In genomic region chr22:40469181-40469580, GRCh38 we compare ENCODE assay signal across 18 cellular contexts.
DNase-seq lines count a peak whose midpoint lies in the region; ATAC-seq and TF ChIP-seq lines count a peak whose summit lies in the region.
"Had no signal": no experiment of that assay in that cellular context is flagged by ENCODE, and none has a peak within 500 bp of the region (broad histone marks: within the 10 kb centered on the region; RNA-seq: fewer than 3 reads in every experiment).

No MANE protein-coding gene starts in this region.

- H3K4ac ChIP-seq in mesendoderm (ENCODE audit: low read depth, low read length) = no peak overlapping the region

- no peaks in the 10 kb centered on the region for H3K79me1 ChIP-seq in mesendoderm (ENCODE audit: low read length)

- H3K9ac ChIP-seq in mesendoderm (ENCODE audit: low read length) = no peak overlapping the region
- H3K9ac ChIP-seq: BLaER1 treated with 17β-estradiol and CSF1 and Interleukin-3, amounts not matched to agents 10 nM and 100 nM; SK-N-SH had no signal

- no peak overlapping the region for H3K18ac ChIP-seq in mesendoderm (ENCODE audit: low read length)

- no peak overlapping the region for H3K56ac ChIP-seq in mesendoderm (ENCODE audit: low read length)

- H2AK5ac ChIP-seq in mesendoderm (ENCODE audit: low read length) = no peak overlapping the region

- H3K4me3 ChIP-seq in WERI-Rb-1 (ENCODE audit: low read depth, low read length) = no peak overlapping the region
- no peak overlapping the region for H3K4me3 ChIP-seq in mesendoderm (ENCODE audit: low read length)
- H3K4me3 ChIP-seq: BLaER1 treated with 17β-estradiol and CSF1 and Interleukin-3, amounts not matched to agents 10 nM and 100 nM had no signal

- no peaks in the 10 kb centered on the region for H3K79me2 ChIP-seq in mesendoderm (ENCODE audit: control insufficient read depth, insufficient read depth, low read length)

- no peak overlapping the region for H4K5ac ChIP-seq in mesendoderm (ENCODE audit: low read length)

- no peak overlapping the region for H3K23ac ChIP-seq in mesendoderm (ENCODE audit: low read length)

- H3K4me1 ChIP-seq in mesendoderm (ENCODE audit: control insufficient read depth, low read depth, low read length) = peaks cover 2% of the 10 kb centered on the region

- no peak overlapping the region for H2BK15ac ChIP-seq in mesendoderm (replicated peaks; ENCODE audit: low read depth)

- WGBS in mesendoderm (ENCODE audit: extremely low coverage, insufficient coverage, low lambda C conversion rate) = no CpG with 5 or more reads among the region's 5 CpGs

- H3K36me3 ChIP-seq in WERI-Rb-1 = no peaks in the 10 kb centered on the region
- H3K36me3 ChIP-seq in mesendoderm (ENCODE audit: control insufficient read depth, insufficient read depth, low read length) = no peaks in the 10 kb centered on the region

- H3K27ac ChIP-seq in WERI-Rb-1 (no peak overlapping the region), mesendoderm (ENCODE audit: low read depth, low read length) (no peak overlapping the region)
- H3K27ac ChIP-seq: BLaER1 treated with 17β-estradiol and CSF1 and Interleukin-3, amounts not matched to agents 10 nM and 100 nM had no signal

- H2BK5ac ChIP-seq in mesendoderm (ENCODE audit: low read length) = no peak overlapping the region

- H2BK120ac ChIP-seq in mesendoderm (ENCODE audit: low read depth, low read length) = no peak overlapping the region

- H3K27me3 ChIP-seq in WERI-Rb-1 (ENCODE audit: insufficient read depth, low read depth, severe bottlenecking) (no peaks in the 10 kb centered on the region), mesendoderm (ENCODE audit: insufficient read depth, low read length, poor library complexity) (no peaks in the 10 kb centered on the region)
- H3K27me3 ChIP-seq: BLaER1 treated with 17β-estradiol and CSF1 and Interleukin-3, amounts not matched to agents 10 nM and 100 nM had no signal

- no peaks in the 10 kb centered on the region for H3K9me3 ChIP-seq in WERI-Rb-1 (ENCODE audit: severe bottlenecking)
- H3K9me3 ChIP-seq: BLaER1 treated with 17β-estradiol and CSF1 and Interleukin-3, amounts not matched to agents 10 nM and 100 nM; SK-N-SH had no signal

- H3K4me2 ChIP-seq in mesendoderm (ENCODE audit: low read length) = no peak overlapping the region
- H3K4me2 ChIP-seq: BLaER1 treated with 17β-estradiol and CSF1 and Interleukin-3, amounts not matched to agents 10 nM and 100 nM; SK-N-SH had no signal

- DNase-seq in D341Med (ENCODE audit: low spot score) (peak; percentile 47), NCI-H446 treated with DMSO at 0.1 percent for 48 hours (lab: John Stamatoyannopoulos, UW) (peak; percentile 10), WERI-Rb-1 (peak; percentile 50), mesendoderm (peak; percentile 42), NCI-H2029 treated with DMSO at 0.1 percent for 48 hours (lab: John Stamatoyannopoulos, UW) (no peak)
- DNase-seq in stimulated activated CD4-positive, alpha-beta T cell treated with anti-CD3 and anti-CD28 coated beads, Interleukin-1b, Interleukin-23, amount 100 ng/mL, for 48 hours = no peak
- DNase-seq: CD8-positive, alpha-beta memory T cell; DND-41; NCI-H1105; NCI-H2107; NCI-H748 treated with DMSO at 0.1 percent for 48 hours; SHP77; SK-N-SH; T-cell had no signal

- ATAC-seq in GM18517 (IDR thresholded peaks at IDR 0.05; ENCODE audit: unreplicated experiment) (no peak), HG03135 (IDR thresholded peaks at IDR 0.05; ENCODE audit: unreplicated experiment) (no peak)
- ATAC-seq: HCT116, T-cell had no signal

- peak overlapping the region; percentile 65 for H4K8ac ChIP-seq in mesendoderm (ENCODE audit: low read depth, low read length)

- TF ChIP-seq CTCF in WERI-Rb-1 (IDR thresholded peaks at IDR 0.05; ENCODE audit: low read depth, low read length) = no peak

Comparison
In these comparisons a context has a peak if more than half of its experiments do, and no peak if none do; other contexts are left out.
1. DNase-seq: peak in D341Med (single experiment), NCI-H446 treated with DMSO at 0.1 percent for 48 hours (single experiment), WERI-Rb-1 (single experiment) and mesendoderm (single experiment); none in NCI-H2029 treated with DMSO at 0.1 percent for 48 hours (single experiment) and stimulated activated CD4-positive, alpha-beta T cell treated with anti-CD3 and anti-CD28 coated beads, Interleukin-1b, Interleukin-23, amount 100 ng/mL, for 48 hours (single experiment).